18 cellular contexts compared by ENCODE assay signal in the genomic region with DNA sequence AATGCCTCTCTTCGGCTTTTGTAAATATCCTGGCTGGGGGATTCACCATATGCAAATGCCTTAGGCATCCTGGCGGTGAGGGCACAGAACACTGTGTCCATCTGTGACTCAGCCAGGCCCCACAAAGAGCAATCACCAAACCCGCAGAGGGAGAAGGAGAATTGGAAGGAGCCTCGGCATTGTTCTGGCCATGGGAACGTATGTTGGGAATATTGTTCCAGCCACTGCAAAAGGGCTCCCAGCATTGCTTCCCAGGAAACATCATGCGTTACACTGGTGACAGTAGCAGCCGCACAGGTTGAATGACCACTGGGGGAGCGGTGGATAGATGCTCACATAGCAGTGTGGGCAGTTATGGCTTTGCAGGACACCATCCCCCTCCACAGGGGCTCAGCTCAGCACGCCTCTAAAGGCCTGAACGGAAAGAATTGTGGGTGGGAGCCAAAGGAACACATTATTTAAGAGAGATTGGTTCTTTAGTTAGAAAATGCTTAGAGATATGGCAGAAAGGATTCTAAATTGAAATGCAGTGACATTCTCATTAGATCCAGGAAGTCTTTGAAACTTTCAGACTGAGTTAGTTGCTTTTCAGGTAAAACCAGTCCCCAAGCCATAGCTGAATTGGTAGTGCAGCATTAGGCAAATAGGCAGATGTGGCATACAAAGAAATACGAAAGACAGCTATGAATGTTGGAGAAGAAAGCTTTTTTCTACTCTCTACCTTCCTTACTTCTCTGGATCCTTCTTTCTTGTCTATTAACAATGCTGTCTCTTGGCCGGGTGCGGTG.
DNase-seq lines count a peak whose midpoint lies in the region; ATAC-seq and TF ChIP-seq lines count a peak whose summit lies in the region.
"Had no signal": no experiment of that assay in that cellular context is flagged by ENCODE, and none has a peak within 500 bp of the region (broad histone marks: within the 10 kb centered on the region; RNA-seq: fewer than 3 reads in every experiment).

No MANE protein-coding gene starts in this region.

- no peak overlapping the region for H2BK5ac ChIP-seq in neuronal stem cell (ENCODE audit: low read length)

- no peaks in the 10 kb centered on the region for H3K79me1 ChIP-seq in neuronal stem cell (ENCODE audit: low read depth, low read length)

- H3K14ac ChIP-seq in neuronal stem cell (ENCODE audit: low read length) = no peak overlapping the region

- no peaks in the 10 kb centered on the region for H3F3A ChIP-seq in MM.1S (ENCODE audit: insufficient read depth, low read length)

- H2AFZ ChIP-seq in neuronal stem cell (ENCODE audit: low read length) (peak overlapping the region; percentile 76), MM.1S (ENCODE audit: low read length) (no peak overlapping the region)

- H3K4me1 ChIP-seq in neuronal stem cell (ENCODE audit: control insufficient read depth in 2 of 2, insufficient read depth in 1 of 2, low read depth in 1 of 2, low read length in 2 of 2) = peaks cover 9 to 13% of the 10 kb centered on the region in 2 donors
- H3K4me1 ChIP-seq in MM.1S (ENCODE audit: low read length) = no peaks in the 10 kb centered on the region
- H3K4me1 ChIP-seq: adrenal gland, testis had no signal

- no CpG with 5 or more reads among the region's 13 CpGs for WGBS in neuronal stem cell (ENCODE audit: extremely low coverage in 2 of 2, insufficient read length in 2 of 2, insufficient replicate concordance in 1 of 2), 2 donors

- H3K23ac ChIP-seq in neuronal stem cell (ENCODE audit: low read depth, low read length, poor library complexity) = no peak overlapping the region

- no peak overlapping the region for H2AK5ac ChIP-seq in neuronal stem cell (ENCODE audit: low read depth, low read length)

- no peaks in the 10 kb centered on the region for H3K79me2 ChIP-seq in MM.1S (ENCODE audit: low read length)

- no peak overlapping the region for H2BK120ac ChIP-seq in neuronal stem cell (ENCODE audit: low read depth, low read length)

- H3K4me2 ChIP-seq in neuronal stem cell (ENCODE audit: insufficient read depth, low read length, poor library complexity, severe bottlenecking) = no peak overlapping the region
- H3K4me2 ChIP-seq in MM.1S (ENCODE audit: low read depth, low read length) = no peak overlapping the region

- H3K36me3 ChIP-seq in neuronal stem cell (replicated peaks in 1 of 2; ENCODE audit: control insufficient read depth in 2 of 2, insufficient read depth in 2 of 2, low read length in 2 of 2) = no peaks in the 10 kb centered on the region
- H3K36me3 ChIP-seq in MM.1S (replicated peaks; ENCODE audit: insufficient read depth, low read length) = no peaks in the 10 kb centered on the region
- H3K36me3 ChIP-seq: adrenal gland had no signal

- H4K8ac ChIP-seq in neuronal stem cell (ENCODE audit: low read depth, low read length) = no peak overlapping the region

- DNase-seq in ELF-1 (ENCODE audit: low read depth, low spot score) = peak; percentile 32
- no peak for DNase-seq in neuronal stem cell (ENCODE audit: low spot score)
- DNase-seq in NCI-H146 (lab: John Stamatoyannopoulos, UW) = no peak
- DNase-seq in MM.1S = no peak
- no peak for DNase-seq in activated CD4-positive, alpha-beta T cell treated with anti-CD3 and anti-CD28 coated beads, Interleukin-2, amount 50 U/mL, for 4 hours
- DNase-seq: activated CD8-positive, alpha-beta memory T cell treated with anti-CD3 and anti-CD28 coated beads for 24 hours; adrenal gland; glutamatergic neuron; IMR-90; NCI-H1048; NCI-H2107; NCI-H69; occipital lobe; testis had no signal

- no peaks in the 10 kb centered on the region for H4K20me1 ChIP-seq in MM.1S (ENCODE audit: insufficient read depth, low read length)

- H3K9me3 ChIP-seq in neuronal stem cell (replicated peaks in 1 of 2; ENCODE audit: control insufficient read depth in 2 of 2, insufficient read depth in 1 of 2, low read depth in 1 of 2, low read length in 2 of 2) = no peaks in the 10 kb centered on the region
- no peaks in the 10 kb centered on the region for H3K9me3 ChIP-seq in MM.1S (replicated peaks; ENCODE audit: insufficient read depth, low read length)
- H3K9me3 ChIP-seq: adrenal gland, testis had no signal

- TF ChIP-seq CTCF in VCaP (conservative IDR thresholded peaks at IDR 0.05) = no peak
- TF ChIP-seq CTCF in MM.1S (IDR thresholded peaks at IDR 0.05; ENCODE audit: low read length) = no peak

- H3K27ac ChIP-seq in VCaP (peak overlapping the region; percentile 29; the same call in 1 of the 2 replicates), neuronal stem cell (replicated peaks; ENCODE audit: low read length) (no peak overlapping the region), MM.1S (ENCODE audit: low read length) (no peak overlapping the region)
- H3K27ac ChIP-seq: adrenal gland, testis had no signal

- H2BK15ac ChIP-seq in neuronal stem cell (ENCODE audit: low read length) = no peak overlapping the region

- H3K9me2 ChIP-seq in MM.1S (replicated peaks; ENCODE audit: insufficient read depth, low read length) = no peaks in the 10 kb centered on the region

- H3K18ac ChIP-seq in neuronal stem cell (ENCODE audit: low read length) = peak overlapping the region; percentile 7

- H3K9ac ChIP-seq in neuronal stem cell (ENCODE audit: low read depth, low read length, poor library complexity) = no peak overlapping the region
- H3K9ac ChIP-seq in MM.1S (ENCODE audit: low read length) = no peak overlapping the region

- no peak overlapping the region for H2BK12ac ChIP-seq in neuronal stem cell (ENCODE audit: low read length)

- H3K27me3 ChIP-seq in neuronal stem cell (ENCODE audit: control insufficient read depth in 3 of 3, insufficient read depth in 3 of 3, low read depth in 1 of 3, low read length in 3 of 3) (no peaks in the 10 kb centered on the region), MM.1S (replicated peaks; ENCODE audit: insufficient read depth, low read length) (no peaks in the 10 kb centered on the region)
- H3K27me3 ChIP-seq: testis had no signal

- H3K4me3 ChIP-seq in neuronal stem cell (ENCODE audit: low read length in 2 of 2) = no peak overlapping the region
- H3K4me3 ChIP-seq in MM.1S (ENCODE audit: low read length) = no peak overlapping the region
- H3K4me3 ChIP-seq: adrenal gland, testis had no signal

- no peak overlapping the region for H3K4ac ChIP-seq in neuronal stem cell (ENCODE audit: low read length)

- ATAC-seq in esophagus mucosa (peak; percentile 49), HG03159 (IDR thresholded peaks at IDR 0.05; ENCODE audit: unreplicated experiment) (no peak)
- ATAC-seq: Panc1 had no signal

- H4K91ac ChIP-seq in neuronal stem cell (ENCODE audit: low read depth, low read length, poor library complexity) = no peak overlapping the region
